ENCODE assay signal across 12 cellular contexts in genomic region chr14:20714593-20715250, GRCh38. TPM values are rescaled to one million over a fixed set of nuclear protein-coding genes. Genes with fewer than 3 reads are reported as not detected.
DNase-seq lines count a peak whose midpoint lies in the region; ATAC-seq and TF ChIP-seq lines count a peak whose summit lies in the region.
"Had no signal": no experiment of that assay in that cellular context is flagged by ENCODE, and none has a peak within 500 bp of the region (broad histone marks: within the 10 kb centered on the region; RNA-seq: fewer than 3 reads in every experiment).

No MANE protein-coding gene starts in this region.

- POLR2A ChIA-PET in AG04450 (lab: Yijun Ruan, JAX), result no interaction called here

- peaks cover 27 to 31% of the 10 kb centered on the region in 2 experiments for H3K4me1 ChIP-seq in neutrophil (ENCODE audit: control insufficient read depth in 1 of 2, insufficient read depth in 1 of 2, low read depth in 1 of 2, low read length in 1 of 2)
- H3K4me1 ChIP-seq: BE2C had no signal

- H3K27ac ChIP-seq in AG04450 (ENCODE audit: low read depth, low read length) (no peak overlapping the region), neutrophil (peak overlapping the region; percentile 99)
- H3K27ac ChIP-seq: SK-N-MC had no signal

- CTCF ChIA-PET in AG04450 (lab: Charles Lee), result interaction anchor here (0.9 kb wide), 1 partner anchor 16 kb away, joined by 3 read pairs; no protein-coding TSS in a partner anchor

- TF ChIP-seq CTCF in AG04450 (IDR thresholded peaks at IDR 0.05; ENCODE audit: low read depth, low read length) (no peak), neutrophil (IDR thresholded peaks at IDR 0.05) (no peak)

- DNase-seq in AG04450 (ENCODE audit: low read depth, low spot score), result peak; percentile 16
- DNase-seq in NOMO-1 (lab: John Stamatoyannopoulos, UW; ENCODE audit: unreplicated experiment in 2 of 2), result peak; percentile 51 to 66
- peak; percentile 74 for DNase-seq in fibroblast of peridontal ligament (ENCODE audit: extremely low read depth)
- no peak for DNase-seq in T-helper 9 cell
- no peak for DNase-seq in effector CD8-positive, alpha-beta T cell (lab: John Stamatoyannopoulos, UW)
- DNase-seq in effector CD4-positive, alpha-beta T cell, result no peak
- DNase-seq: BE2C; stimulated activated CD8-positive, alpha-beta memory T cell treated with anti-CD3 and anti-CD28 coated beads, Interleukin-4, amount 100 ng/mL, for 48 hours had no signal

- H3K36me3 ChIP-seq in neutrophil, result no peaks in the 10 kb centered on the region
- H3K36me3 ChIP-seq: BE2C had no signal

- H3K4me3 ChIP-seq in AG04450 (ENCODE audit: low read depth, low read length) (no peak overlapping the region), neutrophil (ENCODE audit: low read depth in 1 of 2, low read length in 1 of 2) (peak overlapping the region; percentile 29 to 49)
- H3K4me3 ChIP-seq: SK-N-MC had no signal

- H3K9me3 ChIP-seq in AG04450 (ENCODE audit: control insufficient read depth, insufficient read depth, low read length) (no peaks in the 10 kb centered on the region), neutrophil (no peaks in the 10 kb centered on the region)
- H3K9me3 ChIP-seq: BE2C had no signal

- no peak for ATAC-seq in HG03520 (IDR thresholded peaks at IDR 0.05; ENCODE audit: unreplicated experiment)

- H3K27me3 ChIP-seq in AG04450 (ENCODE audit: control insufficient read depth, insufficient read depth, low read length) (no peaks in the 10 kb centered on the region), neutrophil (no peaks in the 10 kb centered on the region)

RNA-seq across cellular contexts. Expression of gene ANG, which starts 26.2 kb away (rescaled TPM):
- 5.1 TPM in 2 replicates for polyA plus RNA-seq in AG04450 (2011; rRNA removed)
- 3.3 and 7.6 TPM in 2 replicates for polyA minus RNA-seq in AG04450 (2011; rRNA and poly(A)+ RNA removed)

RNA-seq across cellular contexts. Expression of gene RNASE4, which starts 30.4 kb away (rescaled TPM):
- polyA plus RNA-seq in AG04450 (2011; rRNA removed), result 15.8 and 19.0 TPM in 2 replicates
- 8.6 and 10.3 TPM in 2 replicates for polyA minus RNA-seq in AG04450 (2011; rRNA and poly(A)+ RNA removed)

RNA-seq across cellular contexts. Expression of gene EDDM3A, which starts 31.0 kb away (rescaled TPM):
- polyA plus RNA-seq in AG04450 (2011; rRNA removed), result not detected in 2 replicates
- polyA minus RNA-seq in AG04450 (2011; rRNA and poly(A)+ RNA removed), result not detected in 2 replicates
- polyA plus RNA-seq: liver had no signal

RNA-seq across cellular contexts. Expression of gene EDDM3B, which starts 53.5 kb away (rescaled TPM):
- not detected in 2 replicates for polyA plus RNA-seq in AG04450 (2011; rRNA removed)
- polyA minus RNA-seq in AG04450 (2011; rRNA and poly(A)+ RNA removed), result not detected in 2 replicates
- polyA plus RNA-seq: liver had no signal

Comparison
In these comparisons a context has a peak if more than half of its experiments do, and no peak if none do; other contexts are left out.
1. DNase-seq: peak in AG04450 (single experiment), NOMO-1 (2 of 2) and fibroblast of peridontal ligament (single experiment); none in T-helper 9 cell (single experiment), effector CD8-positive, alpha-beta T cell (single experiment) and effector CD4-positive, alpha-beta T cell (single experiment).